ENCODE assay signal across 14 cellular contexts in genomic region chr17:45812102-45812501, GRCh38. TPM values are rescaled to one million over a fixed set of nuclear protein-coding genes. Genes with fewer than 3 reads are reported as not detected.
DNase-seq lines count a peak whose midpoint lies in the region; ATAC-seq and TF ChIP-seq lines count a peak whose summit lies in the region.
"Had no signal": no experiment of that assay in that cellular context is flagged by ENCODE, and none has a peak within 500 bp of the region (broad histone marks: within the 10 kb centered on the region; RNA-seq: fewer than 3 reads in every experiment).

No MANE protein-coding gene starts in this region.

- intact Hi-C loops in PC-3 (cut with micrococcal nuclease) = no loop called here

- no peak overlapping the region for H3K27ac ChIP-seq in GM23338 (ENCODE audit: low read depth)
- no peak overlapping the region for H3K27ac ChIP-seq in PC-3 (ENCODE audit: low read length)

- BruUV-seq in PC-3 (replicated peaks; lab: Mats Ljungman, UMichigan) = no TSS peak

- H3K4me2 ChIP-seq in GM23338 = no peak overlapping the region
- H3K4me2 ChIP-seq in PC-3 (ENCODE audit: low read length) = no peak overlapping the region

- no peaks in the 10 kb centered on the region for H3K36me3 Mint-ChIP-seq in GM23338 (ENCODE audit: low read depth)

- H3K9ac ChIP-seq in PC-3 (ENCODE audit: low read length) = no peak overlapping the region

- H3K9me2 ChIP-seq in GM23338 (ENCODE audit: insufficient read depth) (no peaks in the 10 kb centered on the region), PC-3 (replicated peaks; ENCODE audit: low read length) (no peaks in the 10 kb centered on the region)

- H3K9me3 ChIP-seq in PC-3 (ENCODE audit: low read length) = no peaks in the 10 kb centered on the region

- H3K4me1 ChIP-seq in GM23338 (ENCODE audit: insufficient read depth) (no peaks in the 10 kb centered on the region), PC-3 (ENCODE audit: insufficient read depth, low read length) (no peaks in the 10 kb centered on the region)

- peak; percentile 11 for DNase-seq in A172 (ENCODE audit: low spot score)
- peak; percentile 68 for DNase-seq in GM23338 (ENCODE audit: low spot score)
- DNase-seq in PC-3 = peak; percentile 47
- DNase-seq in fibroblast of peridontal ligament (ENCODE audit: extremely low read depth) = peak; percentile 2
- DNase-seq in mucosa of gallbladder (ENCODE audit: low spot score) = no peak
- no peak for DNase-seq in T1000 (lab: John Stamatoyannopoulos, UW)
- DNase-seq: activated T-cell treated with anti-CD3 and anti-CD28 coated beads, Interleukin-2, amount 50 U/mL, for 4 hours; CD4-positive, alpha-beta T cell; NCI-H2029 treated with DMSO at 0.1 percent for 48 hours; stimulated activated CD4-positive, alpha-beta T cell treated with anti-CD3 and anti-CD28 coated beads, Interleukin-4, amount 100 ng/mL, for 1 hour had no signal

- no peak overlapping the region for H2AFZ ChIP-seq in GM23338
- no peak overlapping the region for H2AFZ ChIP-seq in PC-3 (ENCODE audit: low read length)

- H4K20me1 ChIP-seq in GM23338 (replicated peaks; ENCODE audit: insufficient read depth) (no peaks in the 10 kb centered on the region), PC-3 (ENCODE audit: low read length) (no peaks in the 10 kb centered on the region)

- H3K36me3 ChIP-seq in GM23338 (ENCODE audit: insufficient read depth) (no peaks in the 10 kb centered on the region), PC-3 (ENCODE audit: low read depth, low read length) (no peaks in the 10 kb centered on the region)

- peaks cover 10% of the 10 kb centered on the region for H3K4me1 Mint-ChIP-seq in GM23338

- H3K79me2 ChIP-seq in GM23338 (replicated peaks; ENCODE audit: insufficient read depth) = no peaks in the 10 kb centered on the region
- H3K79me2 ChIP-seq in PC-3 (ENCODE audit: low read length) = no peaks in the 10 kb centered on the region

- no peak overlapping the region for H3K4me3 Mint-ChIP-seq in GM23338
- H3K4me3 Mint-ChIP-seq: activated T-cell treated with anti-CD3 and anti-CD28 coated beads, Interleukin-2, amount 50 U/mL, for 4 hours; CD4-positive, alpha-beta T cell; neural crest cell; T-helper 1 cell treated with Interleukin-12 subunit alpha and Interleukin-12 subunit beta and Interleukin-4 antibody, amounts not matched to agents 30 μg/mL and 1 μg/mL, for 36 hours had no signal

- H3K9me3 Mint-ChIP-seq in GM23338 = no peaks in the 10 kb centered on the region
- H3K9me3 Mint-ChIP-seq: activated T-cell treated with anti-CD3 and anti-CD28 coated beads, Interleukin-2, amount 50 U/mL, for 4 hours; CD4-positive, alpha-beta T cell; neural crest cell; T-helper 1 cell treated with Interleukin-12 subunit alpha and Interleukin-12 subunit beta and Interleukin-4 antibody, amounts not matched to agents 30 μg/mL and 1 μg/mL, for 36 hours had no signal

- H3K27ac Mint-ChIP-seq in GM23338 = no peak overlapping the region
- H3K27ac Mint-ChIP-seq: CD4-positive, alpha-beta T cell; T-helper 1 cell treated with Interleukin-12 subunit alpha and Interleukin-12 subunit beta and Interleukin-4 antibody, amounts not matched to agents 30 μg/mL and 1 μg/mL, for 36 hours had no signal

- CTCF ChIA-PET in PC-3 (lab: Charles Lee) = interaction anchor here (0.7 kb wide), 2 partner anchors 20 to 172 kb away, joined by 3 read pairs; no protein-coding TSS in a partner anchor

- H3F3A ChIP-seq in GM23338 (replicated peaks; ENCODE audit: low read depth) = no peaks in the 10 kb centered on the region
- H3F3A ChIP-seq in PC-3 (ENCODE audit: low read length, unreplicated experiment) = no peaks in the 10 kb centered on the region

- TF ChIP-seq CTCF in GM23338 (conservative IDR thresholded peaks at IDR 0.05; ENCODE audit: low read depth in 2 of 2) = peak; percentile 48 to 50
- peak; percentile 47 for TF ChIP-seq CTCF in PC-3 (conservative IDR thresholded peaks at IDR 0.05; ENCODE audit: low read depth, low read length)

- H3K27me3 ChIP-seq in GM23338 (ENCODE audit: insufficient read depth) (no peaks in the 10 kb centered on the region), PC-3 (ENCODE audit: low read length) (peaks cover 9% of the 10 kb centered on the region)

- POLR2A ChIA-PET in PC-3 (lab: Charles Lee; ENCODE audit: unreplicated experiment) = no interaction called here

- H3K4me3 ChIP-seq in GM23338 (no peak overlapping the region), PC-3 (ENCODE audit: low read length) (no peak overlapping the region)

- peak; percentile 38 for ATAC-seq in GM23338
- ATAC-seq in PC-3 = peak; percentile 29; the same call in 1 of the 2 replicates
- no peak for ATAC-seq in GM21360 (IDR thresholded peaks at IDR 0.05; ENCODE audit: unreplicated experiment)
- no peak for ATAC-seq in GM18873 (IDR thresholded peaks at IDR 0.05; ENCODE audit: low FRiP score, unreplicated experiment)
- ATAC-seq: activated T-cell treated with anti-CD3 and anti-CD28 coated beads, Interleukin-2, amount 50 U/mL, for 4 hours had no signal

- H3K27me3 Mint-ChIP-seq in GM23338 (ENCODE audit: insufficient read depth, low read depth, poor library complexity) = peaks cover 21% of the 10 kb centered on the region

TF ChIP-seq in GM23338, 12 proteins besides CTCF, POLR2A, EP300 and RAD21:
- TF ChIP-seq ZNF331 (CRISPR knock-in tag; IDR thresholded peaks at IDR 0.05; ENCODE audit: low read depth) (no peak), ZNF114 (CRISPR knock-in tag; IDR thresholded peaks at IDR 0.05) (no peak)
- TF ChIP-seq, protein P1, sequence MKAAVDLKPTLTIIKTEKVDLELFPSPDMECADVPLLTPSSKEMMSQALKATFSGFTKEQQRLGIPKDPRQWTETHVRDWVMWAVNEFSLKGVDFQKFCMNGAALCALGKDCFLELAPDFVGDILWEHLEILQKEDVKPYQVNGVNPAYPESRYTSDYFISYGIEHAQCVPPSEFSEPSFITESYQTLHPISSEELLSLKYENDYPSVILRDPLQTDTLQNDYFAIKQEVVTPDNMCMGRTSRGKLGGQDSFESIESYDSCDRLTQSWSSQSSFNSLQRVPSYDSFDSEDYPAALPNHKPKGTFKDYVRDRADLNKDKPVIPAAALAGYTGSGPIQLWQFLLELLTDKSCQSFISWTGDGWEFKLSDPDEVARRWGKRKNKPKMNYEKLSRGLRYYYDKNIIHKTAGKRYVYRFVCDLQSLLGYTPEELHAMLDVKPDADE (IDR thresholded peaks at IDR 0.05) = no peak

RNA-seq across cellular contexts. Expression of gene CRHR1, which starts 28.0 kb away (rescaled TPM):
- total RNA-seq in A172 (2014; rRNA removed; shearing (Covaris generic)) = 0.05 and 0.10 TPM in 2 replicates
- total RNA-seq in GM23338 (2014; rRNA removed; shearing (Covaris generic)) = 0.70 and 0.76 TPM in 2 replicates
- polyA plus RNA-seq in GM23338 (2016; fragmentation: Nextera tagmentation; extraction: Ambion mirVana) = 0.09 and 0.19 TPM in 2 replicates
- total RNA-seq in PC-3 (2014; rRNA removed) (not detected in 2 replicates), mucosa of gallbladder (not detected)
- total RNA-seq: activated T-cell treated with anti-CD3 and anti-CD28 coated beads, Interleukin-2, amount 50 U/mL, for 4 hours; CD4-positive, alpha-beta T cell had no signal

RNA-seq across cellular contexts. Expression of gene SPPL2C, which starts 32.6 kb away (rescaled TPM):
- not detected in 2 replicates for total RNA-seq in A172 (2014; rRNA removed; shearing (Covaris generic))
- total RNA-seq in GM23338 (2014; rRNA removed; shearing (Covaris generic)) = 0.14 TPM in 1 of 2 replicates, not detected in the other
- not detected in 2 replicates for polyA plus RNA-seq in GM23338 (2016; fragmentation: Nextera tagmentation; extraction: Ambion mirVana)
- not detected in 2 replicates for total RNA-seq in PC-3 (2014; rRNA removed)
- not detected for total RNA-seq in mucosa of gallbladder
- total RNA-seq: activated T-cell treated with anti-CD3 and anti-CD28 coated beads, Interleukin-2, amount 50 U/mL, for 4 hours; CD4-positive, alpha-beta T cell; neural crest cell had no signal

Comparison
In these comparisons a context has a peak if more than half of its experiments do, and no peak if none do; other contexts are left out.
1. DNase-seq: peak in A172 (single experiment), GM23338 (single experiment), PC-3 (single experiment) and fibroblast of peridontal ligament (single experiment); none in mucosa of gallbladder (single experiment) and T1000 (single experiment).
2. ATAC-seq: peak in GM23338 (single experiment) and PC-3 (single experiment); none in GM21360 (single experiment) and GM18873 (single experiment).